ENCODE assay signal across 1 cellular context in genomic region chr12:57894577-57895292, GRCh38.
TF ChIP-seq lines count a peak whose summit lies in the region.

No MANE protein-coding gene starts in this region.

TF ChIP-seq in HepG2, 621 proteins besides CTCF, POLR2A, EP300 and RAD21:
- TF ChIP-seq ZNF12 (CRISPR knock-in tag; IDR thresholded peaks at IDR 0.05) (no peak), KDM5A (IDR thresholded peaks at IDR 0.05; ENCODE audit: borderline replicate concordance, low read length) (no peak), GATAD1 (CRISPR knock-in tag; IDR thresholded peaks at IDR 0.05) (no peak), ZNF121 (CRISPR knock-in tag; IDR thresholded peaks at IDR 0.05) (no peak)
